In genomic region chr19:46073268-46073922, GRCh38 we compare ENCODE assay signal across 27 cellular contexts. TPM values are rescaled to one million over a fixed set of nuclear protein-coding genes. Genes with fewer than 3 reads are reported as not detected.
A peak's percentile ranks its signal among the peaks of the same experiment; 100 is the strongest.
DNase-seq lines count a peak whose midpoint lies in the region; ATAC-seq, FAIRE-seq and TF ChIP-seq lines count a peak whose summit lies in the region.
"Had no signal": no experiment of that assay in that cellular context is flagged by ENCODE, and none has a peak within 500 bp of the region (broad histone marks: within the 10 kb centered on the region; RNA-seq: fewer than 3 reads in every experiment).

No MANE protein-coding gene starts in this region.

- 75% methylated on average over 3 of the region's 3 CpGs for WGBS in A549 (ENCODE audit: missing lambda C conversion rate)

- peaks cover 28% of the 10 kb centered on the region for H3K27me3 Mint-ChIP-seq in HFFc6 (ENCODE audit: insufficient read depth)
- H3K27me3 Mint-ChIP-seq in progenitor cell of endocrine pancreas: peaks cover 50% of the 10 kb centered on the region

- H3K36me3 ChIP-seq in vagina: no peaks in the 10 kb centered on the region
- H3K36me3 ChIP-seq: BLaER1 treated with 17β-estradiol and CSF1 and Interleukin-3, amounts not matched to agents 10 nM and 100 nM; colonic mucosa; esophagus squamous epithelium; Peyer's patch; spleen; tibial artery had no signal

- TF ChIP-seq RAD21 in A549 (conservative IDR thresholded peaks at IDR 0.05 in 1 of 2, IDR thresholded peaks at IDR 0.05 in 1 of 2): no peak

- TF ChIP-seq POLR2A in A549 (IDR thresholded peaks at IDR 0.05; ENCODE audit: low read length) (no peak), vagina (IDR thresholded peaks at IDR 0.05) (no peak)

- POLR2A ChIA-PET in A549 (lab: Yijun Ruan, JAX): no interaction called here

- CTCF ChIA-PET in A549 (lab: Yijun Ruan, JAX): interaction anchor here (0.5 to 36.0 kb wide), 14 partner anchors 9 to 256 kb away, joined by 3 to 713 read pairs (median 6); partner anchors contain the start of gene IGFL4

- H3K9me3 Mint-ChIP-seq in HFFc6: no peaks in the 10 kb centered on the region
- no peaks in the 10 kb centered on the region for H3K9me3 Mint-ChIP-seq in progenitor cell of endocrine pancreas (ENCODE audit: low read depth)
- H3K9me3 Mint-ChIP-seq: effector memory CD8-positive, alpha-beta T cell; WTC11 had no signal

- H3K4me3 ChIP-seq in A549: no peak overlapping the region
- no peak overlapping the region for H3K4me3 ChIP-seq in fibroblast of the aortic adventitia (ENCODE audit: low read depth, low read length)
- no peak overlapping the region for H3K4me3 ChIP-seq in vagina
- H3K4me3 ChIP-seq: BLaER1 treated with 17β-estradiol and CSF1 and Interleukin-3, amounts not matched to agents 10 nM and 100 nM; colonic mucosa; esophagus squamous epithelium; Peyer's patch; spleen; tibial artery had no signal

- H3K27ac ChIP-seq in A549 (peak overlapping the region; percentile 34 to 73; a peak in 5 of 6 replicates), vagina (no peak overlapping the region)
- H3K27ac ChIP-seq: BLaER1 treated with 17β-estradiol and CSF1 and Interleukin-3, amounts not matched to agents 10 nM and 100 nM; colonic mucosa; esophagus squamous epithelium; Peyer's patch; spleen; tibial artery had no signal

- peaks cover 2% of the 10 kb centered on the region; the same call in 1 of the 3 replicates for H3K9me3 ChIP-seq in A549
- H3K9me3 ChIP-seq in vagina: no peaks in the 10 kb centered on the region
- H3K9me3 ChIP-seq: colonic mucosa, esophagus squamous epithelium, Peyer's patch had no signal

- intact Hi-C loops in vagina (cut with DNase I): no loop called here

- no peak overlapping the region for H3K4me2 ChIP-seq in A549

- H3K36me3 Mint-ChIP-seq in HFFc6 (ENCODE audit: low read depth) (no peaks in the 10 kb centered on the region), progenitor cell of endocrine pancreas (ENCODE audit: insufficient read depth) (no peaks in the 10 kb centered on the region)
- H3K36me3 Mint-ChIP-seq: activated naive CD8-positive, alpha-beta T cell; brain; WTC11 had no signal

- ATAC-seq in A549: no peak
- ATAC-seq: effector memory CD8-positive, alpha-beta T cell; WTC11 had no signal

- DNase-seq in A549 (ENCODE audit: low read depth in 1 of 2, low spot score in 1 of 2): no peak
- DNase-seq in HFFc6: peak; percentile 18
- peak; percentile 42 for DNase-seq in RPMI7951 (ENCODE audit: low read depth)
- DNase-seq in fibroblast of the aortic adventitia (ENCODE audit: low read depth): peak; percentile 51
- DNase-seq in NCI-H1930 (lab: John Stamatoyannopoulos, UW): no peak
- DNase-seq in progenitor cell of endocrine pancreas (ENCODE audit: low spot score, unreplicated experiment): no peak
- no peak for DNase-seq in vagina (ENCODE audit: extremely low spot score in 2 of 2)
- DNase-seq in central memory CD4-positive, alpha-beta T cell: no peak
- DNase-seq: ACHN; colonic mucosa; effector memory CD8-positive, alpha-beta T cell; esophagus squamous epithelium; MM.1S; Peyer's patch; retina; spleen; stimulated activated CD4-positive, alpha-beta T cell treated with anti-CD3 and anti-CD28 coated beads, Interleukin-4, amount 100 ng/mL, for 1 hour; stimulated activated naive CD4-positive, alpha-beta T cell; tibial artery had no signal

- no peak for TF ChIP-seq CTCF in A549 (IDR thresholded peaks at IDR 0.05)
- no peak for TF ChIP-seq CTCF in HFFc6 (IDR thresholded peaks at IDR 0.05)
- TF ChIP-seq CTCF in fibroblast of the aortic adventitia (IDR thresholded peaks at IDR 0.05; ENCODE audit: insufficient read depth, low read length): no peak
- no peak for TF ChIP-seq CTCF in progenitor cell of endocrine pancreas (IDR thresholded peaks at IDR 0.05; ENCODE audit: unreplicated experiment)
- TF ChIP-seq CTCF in vagina (IDR thresholded peaks at IDR 0.05): no peak

- no peak overlapping the region for H3K4me3 Mint-ChIP-seq in HFFc6
- no peak overlapping the region for H3K4me3 Mint-ChIP-seq in progenitor cell of endocrine pancreas (ENCODE audit: low read depth)
- H3K4me3 Mint-ChIP-seq: activated naive CD8-positive, alpha-beta T cell; effector memory CD8-positive, alpha-beta T cell; WTC11 had no signal

- H3K4me1 Mint-ChIP-seq in HFFc6 (ENCODE audit: low read depth): peaks cover 54% of the 10 kb centered on the region
- H3K4me1 Mint-ChIP-seq in progenitor cell of endocrine pancreas (ENCODE audit: low read depth): peaks cover 1% of the 10 kb centered on the region

- peak; percentile 94 for FAIRE-seq in A549 (lab: Jason Lieb, UNC)
- FAIRE-seq: H54 had no signal

- peaks cover 49% of the 10 kb centered on the region for H3K4me1 ChIP-seq in A549
- H3K4me1 ChIP-seq in vagina: peaks cover 11% of the 10 kb centered on the region
- H3K4me1 ChIP-seq: colonic mucosa had no signal

- H3K27ac Mint-ChIP-seq in HFFc6: no peak overlapping the region
- H3K27ac Mint-ChIP-seq in progenitor cell of endocrine pancreas: no peak overlapping the region
- H3K27ac Mint-ChIP-seq: activated naive CD8-positive, alpha-beta T cell; effector memory CD8-positive, alpha-beta T cell; WTC11 had no signal

- TF ChIP-seq EP300 in A549 (IDR thresholded peaks at IDR 0.05): no peak

- no peaks in the 10 kb centered on the region for H3K27me3 ChIP-seq in vagina

TF ChIP-seq in A549, 52 proteins besides CTCF, POLR2A, EP300 and RAD21:
- TF ChIP-seq ESRRA (IDR thresholded peaks at IDR 0.05; ENCODE audit: borderline replicate concordance, low read length): no peak
- no peak for TF ChIP-seq POLR2AphosphoS2 (conservative IDR thresholded peaks at IDR 0.05; ENCODE audit: low read length)
- no peak for TF ChIP-seq FOSL2 (IDR thresholded peaks at IDR 0.05)
- TF ChIP-seq FOSL2 (CRISPR knock-in tag; IDR thresholded peaks at IDR 0.05): 0 out of 2 replicates have a peak, but pooled peaks have one; percentile 5

RNA-seq across cellular contexts. Expression of gene IGFL4, which starts 32.6 kb away (rescaled TPM):
- polyA plus RNA-seq in A549 (2011; rRNA removed): 1.7 and 2.4 TPM in 2 replicates
- polyA plus RNA-seq in A549 (2012; cell fraction: cytosol; rRNA removed): 0.03 TPM in 2 replicates
- polyA plus RNA-seq in A549 (2012; cell fraction: nucleus; rRNA removed): 0.40 and 0.66 TPM in 2 replicates
- 1.3 to 3.1 TPM (median 2.8 TPM) in 3 replicates for polyA plus RNA-seq in A549 (2017; fragmentation: RNase III; extraction: RNeasy Plus Mini Kit Qiagen cat#74134 plus additional on column Dnase treatment)
- polyA minus RNA-seq in A549 (2011; rRNA and poly(A)+ RNA removed): 0.83 and 1.7 TPM in 2 replicates
- total RNA-seq in HFFc6 (2021; fragmentation: NEBNext Ultra II Directional; extraction: Animal tissue kit (Norgen Biotek cat#: 25700)): not detected
- total RNA-seq in RPMI7951 (2014; rRNA removed; shearing (Covaris generic)): not detected in 2 replicates
- 0.27 and 0.74 TPM in 2 replicates for total RNA-seq in fibroblast of the aortic adventitia (ENCODE audit: low replicate concordance)
- 0.84 and 1.2 TPM in 2 replicates for total RNA-seq in progenitor cell of endocrine pancreas
- not detected for total RNA-seq in vagina
- total RNA-seq: colonic mucosa; esophagus squamous epithelium; kidney epithelial cell; lung microvascular endothelial cell; Peyer's patch; spleen; T-helper 2 cell treated with Interferon-gamma antibody and Interleukin-4, amounts not matched to agents 100 ng/mL and 5 ng/mL, for 36 hours had no signal

RNA-seq across cellular contexts. Expression of gene PGLYRP1, which starts 50.5 kb away (rescaled TPM):
- not detected in 2 replicates for polyA plus RNA-seq in A549 (2011; rRNA removed)
- polyA plus RNA-seq in A549 (2012; cell fraction: cytosol; rRNA removed): not detected in 2 replicates
- not detected in 2 replicates for polyA plus RNA-seq in A549 (2012; cell fraction: nucleus; rRNA removed)
- not detected in 3 replicates for polyA plus RNA-seq in A549 (2017; fragmentation: RNase III; extraction: RNeasy Plus Mini Kit Qiagen cat#74134 plus additional on column Dnase treatment)
- polyA minus RNA-seq in A549 (2011; rRNA and poly(A)+ RNA removed): not detected in 2 replicates
- not detected for total RNA-seq in HFFc6 (2021; fragmentation: NEBNext Ultra II Directional; extraction: Animal tissue kit (Norgen Biotek cat#: 25700))
- total RNA-seq in RPMI7951 (2014; rRNA removed; shearing (Covaris generic)): not detected in 2 replicates
- total RNA-seq in fibroblast of the aortic adventitia (ENCODE audit: low replicate concordance): not detected in 2 replicates
- not detected in 2 replicates for total RNA-seq in progenitor cell of endocrine pancreas
- not detected for total RNA-seq in vagina
- total RNA-seq: colonic mucosa; esophagus squamous epithelium; kidney epithelial cell; lung microvascular endothelial cell; Peyer's patch; T-helper 2 cell treated with Interferon-gamma antibody and Interleukin-4, amounts not matched to agents 100 ng/mL and 5 ng/mL, for 36 hours; WTC11 had no signal

RNA-seq across cellular contexts. Expression of gene IGFL3, which starts 51.1 kb away (rescaled TPM):
- 0.16 TPM in 1 of 2 replicates, not detected in the other for polyA plus RNA-seq in A549 (2011; rRNA removed)
- polyA plus RNA-seq in A549 (2012; cell fraction: cytosol; rRNA removed): 0.07 and 0.18 TPM in 2 replicates
- 0.08 TPM in 1 of 2 replicates, not detected in the other for polyA plus RNA-seq in A549 (2012; cell fraction: nucleus; rRNA removed)
- 0.44 to 1.1 TPM (median 0.66 TPM) in 3 replicates for polyA plus RNA-seq in A549 (2017; fragmentation: RNase III; extraction: RNeasy Plus Mini Kit Qiagen cat#74134 plus additional on column Dnase treatment)
- not detected in 2 replicates for polyA minus RNA-seq in A549 (2011; rRNA and poly(A)+ RNA removed)
- total RNA-seq in HFFc6 (2021; fragmentation: NEBNext Ultra II Directional; extraction: Animal tissue kit (Norgen Biotek cat#: 25700)): not detected
- not detected in 2 replicates for total RNA-seq in RPMI7951 (2014; rRNA removed; shearing (Covaris generic))
- not detected in 2 replicates for total RNA-seq in fibroblast of the aortic adventitia (ENCODE audit: low replicate concordance)
- not detected in 2 replicates for total RNA-seq in progenitor cell of endocrine pancreas
- not detected for total RNA-seq in vagina
- total RNA-seq: colonic mucosa; esophagus squamous epithelium; kidney epithelial cell; lung microvascular endothelial cell; Peyer's patch; spleen; T-helper 2 cell treated with Interferon-gamma antibody and Interleukin-4, amounts not matched to agents 100 ng/mL and 5 ng/mL, for 36 hours; WTC11 had no signal
- polyA plus RNA-seq: spleen had no signal

Comparison
In these comparisons a context has a peak if more than half of its experiments do, and no peak if none do; other contexts are left out.
1. DNase-seq: peak in HFFc6 (single experiment), RPMI7951 (single experiment) and fibroblast of the aortic adventitia (single experiment); none in A549 (0 of 2), NCI-H1930 (0 of 2), progenitor cell of endocrine pancreas (single experiment), vagina (0 of 2) and central memory CD4-positive, alpha-beta T cell (single experiment).